In genomic region chr6:89895273-89895874, GRCh38 we compare ENCODE assay signal across 9 cellular contexts. TPM values are rescaled to one million over a fixed set of nuclear protein-coding genes. Genes with fewer than 3 reads are reported as not detected.
DNase-seq lines count a peak whose midpoint lies in the region; ATAC-seq, FAIRE-seq and TF ChIP-seq lines count a peak whose summit lies in the region.
"Had no signal": no experiment of that assay in that cellular context is flagged by ENCODE, and none has a peak within 500 bp of the region (broad histone marks: within the 10 kb centered on the region; RNA-seq: fewer than 3 reads in every experiment).

No MANE protein-coding gene starts in this region.

- H3K36me3 Mint-ChIP-seq in T-helper 17 cell (ENCODE audit: low read depth) = peaks cover 5% of the 10 kb centered on the region

- H3K27ac Mint-ChIP-seq in T-helper 17 cell = no peak overlapping the region

- intact Hi-C loops in esophagus squamous epithelium (cut with DNase I) = no loop called here

- peak; percentile 82 for FAIRE-seq in keratinocyte (lab: Jason Lieb, UNC)

- H3K4me1 ChIP-seq in keratinocyte (ENCODE audit: control insufficient read depth, extremely low read depth, insufficient read depth, low read length) = no peaks in the 10 kb centered on the region
- peaks cover 0 to 5% (median 0%) of the 10 kb centered on the region in 3 donors for H3K4me1 ChIP-seq in esophagus squamous epithelium

- no peaks in the 10 kb centered on the region for H3K9me3 ChIP-seq in keratinocyte (ENCODE audit: control insufficient read depth, low read depth, low read length)
- H3K9me3 ChIP-seq in T-helper 17 cell (ENCODE audit: control insufficient read depth, low read length, poor library complexity, severe bottlenecking) = no peaks in the 10 kb centered on the region
- H3K9me3 ChIP-seq in esophagus squamous epithelium = no peaks in the 10 kb centered on the region

- no peak overlapping the region for H3K4me2 ChIP-seq in keratinocyte (ENCODE audit: control insufficient read depth, extremely low read depth, insufficient read depth, low read depth, low read length)

- H3K27ac ChIP-seq in keratinocyte (ENCODE audit: control insufficient read depth, insufficient read depth, low read length) (no peak overlapping the region), esophagus squamous epithelium (no peak overlapping the region)

- ATAC-seq in T-helper 17 cell = no peak

- no peak overlapping the region for H3K4me3 ChIP-seq in keratinocyte (ENCODE audit: control insufficient read depth in 2 of 3, extremely low read depth in 1 of 3, insufficient read depth in 2 of 3, low read depth in 1 of 3, low read length in 3 of 3)
- no peak overlapping the region for H3K4me3 ChIP-seq in esophagus squamous epithelium

- H3K36me3 ChIP-seq in keratinocyte (ENCODE audit: control insufficient read depth in 2 of 2, extremely low read depth in 1 of 2, insufficient read depth in 2 of 2, low read length in 2 of 2) (no peaks in the 10 kb centered on the region), esophagus squamous epithelium (no peaks in the 10 kb centered on the region)

- DNase-seq in AG08396 (ENCODE audit: low spot score) = peak; percentile 74
- DNase-seq in HuH-7 (ENCODE audit: low spot score) = peak; percentile 76
- peak; percentile 90 for DNase-seq in astrocyte of the hippocampus (ENCODE audit: low read depth, low spot score)
- no peak for DNase-seq in keratinocyte (ENCODE audit: low read depth, low spot score)
- no peak for DNase-seq in NCI-H748 treated with DMSO at 0.1 percent for 48 hours (lab: John Stamatoyannopoulos, UW)
- DNase-seq in T-helper 17 cell = no peak
- DNase-seq in esophagus squamous epithelium (lab: John Stamatoyannopoulos, UW) = no peak
- DNase-seq in RPMI8226 = no peak

- H3K27me3 ChIP-seq in keratinocyte (ENCODE audit: control insufficient read depth, extremely low read depth, insufficient read depth, low read length) (peaks cover 15% of the 10 kb centered on the region), esophagus squamous epithelium (peaks cover 0 to 63% (median 1%) of the 10 kb centered on the region in 4 donors)

- no peaks in the 10 kb centered on the region for H4K20me1 ChIP-seq in keratinocyte (ENCODE audit: control insufficient read depth, extremely low read depth, insufficient read depth, low read length)

- peaks cover 6% of the 10 kb centered on the region for H3K4me1 Mint-ChIP-seq in T-helper 17 cell

- TF ChIP-seq CTCF in keratinocyte (optimal IDR thresholded peaks at IDR 0.05 in 1 of 3, IDR thresholded peaks at IDR 0.05 in 1 of 3, conservative IDR thresholded peaks at IDR 0.05 in 1 of 3; ENCODE audit: extremely low read depth in 1 of 3, insufficient read depth in 2 of 3, low read length in 3 of 3) = no peak
- no peak for TF ChIP-seq CTCF in esophagus squamous epithelium (IDR thresholded peaks at IDR 0.05)

- dilution Hi-C loops in keratinocyte (cut with MboI; ENCODE audit: extremely low pct_ligation_motif_present, low sequenced_read_pairs) = no loop called here

- no peak overlapping the region for H3K9ac ChIP-seq in keratinocyte (ENCODE audit: control insufficient read depth, extremely low read depth, insufficient read depth, low read length)

- WGBS in esophagus squamous epithelium, 2 donors = 28 to 46% methylated on average over 6 to 7 of the region's 8 CpGs

- no peak for TF ChIP-seq POLR2A in esophagus squamous epithelium (IDR thresholded peaks at IDR 0.05)

- H3K79me2 ChIP-seq in keratinocyte (ENCODE audit: control insufficient read depth, insufficient read depth, low read length) = no peaks in the 10 kb centered on the region

- H3K9me1 ChIP-seq in keratinocyte (ENCODE audit: control insufficient read depth, extremely low read depth, insufficient read depth, low read length) = no peaks in the 10 kb centered on the region

- no peak overlapping the region for H3K4me3 Mint-ChIP-seq in T-helper 17 cell

- H2AFZ ChIP-seq in keratinocyte (ENCODE audit: control insufficient read depth, low read length) = no peak overlapping the region

- H3K27me3 Mint-ChIP-seq in T-helper 17 cell = peaks cover 72% of the 10 kb centered on the region

RNA-seq across cellular contexts. Expression of gene GJA10, which starts 1.1 kb away (rescaled TPM):
- not detected in 3 replicates for polyA plus RNA-seq in keratinocyte
- not detected for polyA plus RNA-seq in keratinocyte (2011; ENCODE audit: low read depth)
- not detected in 2 replicates for polyA plus RNA-seq in keratinocyte (2011; cell fraction: cytosol; rRNA removed)
- polyA plus RNA-seq in keratinocyte (2011; cell fraction: nucleus; rRNA removed) = not detected in 2 replicates
- not detected in 2 replicates for polyA plus RNA-seq in keratinocyte (2012; ENCODE audit: low replicate concordance)
- polyA minus RNA-seq in keratinocyte = not detected in 3 replicates
- polyA minus RNA-seq in keratinocyte (2011; cell fraction: cytosol; rRNA and poly(A)+ RNA removed) = not detected
- not detected in 2 replicates for polyA minus RNA-seq in keratinocyte (2011; cell fraction: nucleus; rRNA and poly(A)+ RNA removed)
- not detected for total RNA-seq in T-helper 17 cell
- total RNA-seq in esophagus squamous epithelium = not detected
- total RNA-seq: skeletal muscle tissue had no signal

Comparison
In these comparisons a context has a peak if more than half of its experiments do, and no peak if none do; other contexts are left out.
1. DNase-seq: peak in AG08396 (single experiment), HuH-7 (single experiment) and astrocyte of the hippocampus (single experiment); none in keratinocyte (single experiment), NCI-H748 treated with DMSO at 0.1 percent for 48 hours (single experiment), T-helper 17 cell (0 of 3), esophagus squamous epithelium (single experiment) and RPMI8226 (single experiment).